Comparison of ENCODE assay signal across 2 cellular contexts in the genomic region with DNA sequence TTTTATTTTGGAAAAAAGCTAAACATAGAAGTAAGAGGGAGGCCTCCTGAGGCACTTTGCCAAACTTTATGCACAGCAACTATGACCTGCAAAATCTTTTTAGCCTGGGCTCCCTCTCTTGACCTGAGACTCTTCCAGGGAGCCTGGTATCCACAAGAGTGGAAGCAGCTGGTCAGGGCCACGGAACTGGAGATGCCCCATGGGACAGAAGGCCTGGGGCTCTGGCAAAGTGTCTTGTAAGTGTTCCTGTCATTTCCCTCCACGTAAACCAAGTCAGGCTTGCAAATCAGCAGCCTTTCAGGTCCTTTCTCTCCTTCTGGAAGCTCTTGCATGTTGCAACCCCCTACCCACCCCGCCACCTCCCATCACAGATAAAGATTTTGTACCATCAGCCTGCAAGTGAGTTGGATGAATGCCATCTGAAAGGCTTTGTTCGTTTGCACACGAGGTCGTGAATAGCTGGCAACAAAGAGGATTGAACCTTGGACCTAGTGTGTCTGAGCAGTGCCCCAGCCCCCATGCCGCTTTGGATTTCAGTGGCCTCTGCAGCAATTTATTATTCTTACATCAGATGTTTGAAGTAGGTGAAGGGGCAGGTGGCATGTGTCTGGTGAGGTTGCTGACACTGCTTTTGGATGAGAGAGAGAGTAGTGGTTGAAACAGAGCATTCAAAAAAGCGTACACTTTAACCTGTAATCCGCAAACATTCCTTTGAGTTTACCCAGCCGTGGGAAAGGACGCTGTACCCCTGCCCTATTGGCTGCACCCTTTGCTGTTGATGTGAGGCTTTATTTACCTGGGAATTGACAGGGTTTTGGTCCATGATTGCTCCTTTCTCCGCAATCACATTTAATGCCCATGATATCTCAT.
TF ChIP-seq lines count a peak whose summit lies in the region.

No MANE protein-coding gene starts in this region.

TF ChIP-seq in IMR-90, 13 proteins besides CTCF, POLR2A, EP300 and RAD21:
- TF ChIP-seq, protein P1, sequence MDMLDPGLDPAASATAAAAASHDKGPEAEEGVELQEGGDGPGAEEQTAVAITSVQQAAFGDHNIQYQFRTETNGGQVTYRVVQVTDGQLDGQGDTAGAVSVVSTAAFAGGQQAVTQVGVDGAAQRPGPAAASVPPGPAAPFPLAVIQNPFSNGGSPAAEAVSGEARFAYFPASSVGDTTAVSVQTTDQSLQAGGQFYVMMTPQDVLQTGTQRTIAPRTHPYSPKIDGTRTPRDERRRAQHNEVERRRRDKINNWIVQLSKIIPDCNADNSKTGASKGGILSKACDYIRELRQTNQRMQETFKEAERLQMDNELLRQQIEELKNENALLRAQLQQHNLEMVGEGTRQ (IDR thresholded peaks at IDR 0.05; ENCODE audit: low read depth, low read length), result no peak
- TF ChIP-seq SMC3 (IDR thresholded peaks at IDR 0.05; ENCODE audit: low read depth, low read length) (no peak), CHD1 (IDR thresholded peaks at IDR 0.05; ENCODE audit: low read depth, low read length) (no peak), MAFK (IDR thresholded peaks at IDR 0.05; ENCODE audit: low read depth, low read length) (no peak), NFE2L2 (IDR thresholded peaks at IDR 0.05; ENCODE audit: low read depth, low read length) (no peak), FOS (IDR thresholded peaks at IDR 0.05; ENCODE audit: low read depth, low read length) (no peak), RFX5 (IDR thresholded peaks at IDR 0.05; ENCODE audit: low read depth, low read length) (no peak), MAZ (IDR thresholded peaks at IDR 0.05; ENCODE audit: borderline replicate concordance, low read depth, low read length) (no peak), BHLHE40 (IDR thresholded peaks at IDR 0.05; ENCODE audit: low read depth, low read length) (no peak), RCOR1 (IDR thresholded peaks at IDR 0.05; ENCODE audit: insufficient replicate concordance, low read length) (no peak), CEBPB (IDR thresholded peaks at IDR 0.05; ENCODE audit: low read depth, low read length) (no peak), MXI1 (IDR thresholded peaks at IDR 0.05; ENCODE audit: borderline replicate concordance, low read depth, low read length) (no peak)
- TF ChIP-seq, protein P2, sequence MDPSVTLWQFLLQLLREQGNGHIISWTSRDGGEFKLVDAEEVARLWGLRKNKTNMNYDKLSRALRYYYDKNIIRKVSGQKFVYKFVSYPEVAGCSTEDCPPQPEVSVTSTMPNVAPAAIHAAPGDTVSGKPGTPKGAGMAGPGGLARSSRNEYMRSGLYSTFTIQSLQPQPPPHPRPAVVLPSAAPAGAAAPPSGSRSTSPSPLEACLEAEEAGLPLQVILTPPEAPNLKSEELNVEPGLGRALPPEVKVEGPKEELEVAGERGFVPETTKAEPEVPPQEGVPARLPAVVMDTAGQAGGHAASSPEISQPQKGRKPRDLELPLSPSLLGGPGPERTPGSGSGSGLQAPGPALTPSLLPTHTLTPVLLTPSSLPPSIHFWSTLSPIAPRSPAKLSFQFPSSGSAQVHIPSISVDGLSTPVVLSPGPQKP (IDR thresholded peaks at IDR 0.05; ENCODE audit: borderline replicate concordance, low read depth, low read length), result no peak

TF ChIP-seq in GM23338, 12 proteins besides CTCF, POLR2A, EP300 and RAD21:
- TF ChIP-seq, protein P3, sequence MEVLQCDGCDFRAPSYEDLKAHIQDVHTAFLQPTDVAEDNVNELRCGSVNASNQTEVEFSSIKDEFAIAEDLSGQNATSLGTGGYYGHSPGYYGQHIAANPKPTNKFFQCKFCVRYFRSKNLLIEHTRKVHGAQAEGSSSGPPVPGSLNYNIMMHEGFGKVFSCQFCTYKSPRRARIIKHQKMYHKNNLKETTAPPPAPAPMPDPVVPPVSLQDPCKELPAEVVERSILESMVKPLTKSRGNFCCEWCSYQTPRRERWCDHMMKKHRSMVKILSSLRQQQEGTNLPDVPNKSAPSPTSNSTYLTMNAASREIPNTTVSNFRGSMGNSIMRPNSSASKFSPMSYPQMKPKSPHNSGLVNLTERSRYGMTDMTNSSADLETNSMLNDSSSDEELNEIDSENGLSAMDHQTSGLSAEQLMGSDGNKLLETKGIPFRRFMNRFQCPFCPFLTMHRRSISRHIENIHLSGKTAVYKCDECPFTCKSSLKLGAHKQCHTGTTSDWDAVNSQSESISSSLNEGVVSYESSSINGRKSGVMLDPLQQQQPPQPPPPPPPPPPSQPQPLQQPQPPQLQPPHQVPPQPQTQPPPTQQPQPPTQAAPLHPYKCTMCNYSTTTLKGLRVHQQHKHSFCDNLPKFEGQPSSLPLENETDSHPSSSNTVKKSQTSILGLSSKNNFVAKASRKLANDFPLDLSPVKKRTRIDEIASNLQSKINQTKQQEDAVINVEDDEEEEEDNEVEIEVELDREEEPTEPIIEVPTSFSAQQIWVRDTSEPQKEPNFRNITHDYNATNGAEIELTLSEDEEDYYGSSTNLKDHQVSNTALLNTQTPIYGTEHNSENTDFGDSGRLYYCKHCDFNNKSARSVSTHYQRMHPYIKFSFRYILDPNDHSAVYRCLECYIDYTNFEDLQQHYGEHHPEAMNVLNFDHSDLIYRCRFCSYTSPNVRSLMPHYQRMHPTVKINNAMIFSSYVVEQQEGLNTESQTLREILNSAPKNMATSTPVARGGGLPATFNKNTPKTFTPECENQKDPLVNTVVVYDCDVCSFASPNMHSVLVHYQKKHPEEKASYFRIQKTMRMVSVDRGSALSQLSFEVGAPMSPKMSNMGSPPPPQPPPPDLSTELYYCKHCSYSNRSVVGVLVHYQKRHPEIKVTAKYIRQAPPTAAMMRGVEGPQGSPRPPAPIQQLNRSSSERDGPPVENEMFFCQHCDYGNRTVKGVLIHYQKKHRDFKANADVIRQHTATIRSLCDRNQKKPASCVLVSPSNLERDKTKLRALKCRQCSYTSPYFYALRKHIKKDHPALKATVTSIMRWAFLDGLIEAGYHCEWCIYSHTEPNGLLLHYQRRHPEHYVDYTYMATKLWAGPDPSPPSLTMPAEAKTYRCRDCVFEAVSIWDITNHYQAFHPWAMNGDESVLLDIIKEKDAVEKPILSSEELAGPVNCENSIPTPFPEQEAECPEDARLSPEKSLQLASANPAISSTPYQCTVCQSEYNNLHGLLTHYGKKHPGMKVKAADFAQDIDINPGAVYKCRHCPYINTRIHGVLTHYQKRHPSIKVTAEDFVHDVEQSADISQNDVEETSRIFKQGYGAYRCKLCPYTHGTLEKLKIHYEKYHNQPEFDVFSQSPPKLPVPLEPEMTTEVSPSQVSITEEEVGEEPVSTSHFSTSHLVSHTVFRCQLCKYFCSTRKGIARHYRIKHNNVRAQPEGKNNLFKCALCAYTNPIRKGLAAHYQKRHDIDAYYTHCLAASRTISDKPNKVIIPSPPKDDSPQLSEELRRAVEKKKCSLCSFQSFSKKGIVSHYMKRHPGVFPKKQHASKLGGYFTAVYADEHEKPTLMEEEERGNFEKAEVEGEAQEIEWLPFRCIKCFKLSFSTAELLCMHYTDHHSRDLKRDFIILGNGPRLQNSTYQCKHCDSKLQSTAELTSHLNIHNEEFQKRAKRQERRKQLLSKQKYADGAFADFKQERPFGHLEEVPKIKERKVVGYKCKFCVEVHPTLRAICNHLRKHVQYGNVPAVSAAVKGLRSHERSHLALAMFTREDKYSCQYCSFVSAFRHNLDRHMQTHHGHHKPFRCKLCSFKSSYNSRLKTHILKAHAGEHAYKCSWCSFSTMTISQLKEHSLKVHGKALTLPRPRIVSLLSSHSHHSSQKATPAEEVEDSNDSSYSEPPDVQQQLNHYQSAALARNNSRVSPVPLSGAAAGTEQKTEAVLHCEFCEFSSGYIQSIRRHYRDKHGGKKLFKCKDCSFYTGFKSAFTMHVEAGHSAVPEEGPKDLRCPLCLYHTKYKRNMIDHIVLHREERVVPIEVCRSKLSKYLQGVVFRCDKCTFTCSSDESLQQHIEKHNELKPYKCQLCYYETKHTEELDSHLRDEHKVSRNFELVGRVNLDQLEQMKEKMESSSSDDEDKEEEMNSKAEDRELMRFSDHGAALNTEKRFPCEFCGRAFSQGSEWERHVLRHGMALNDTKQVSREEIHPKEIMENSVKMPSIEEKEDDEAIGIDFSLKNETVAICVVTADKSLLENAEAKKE (CRISPR knock-in tag; IDR thresholded peaks at IDR 0.05), result no peak
- TF ChIP-seq, protein P4, sequence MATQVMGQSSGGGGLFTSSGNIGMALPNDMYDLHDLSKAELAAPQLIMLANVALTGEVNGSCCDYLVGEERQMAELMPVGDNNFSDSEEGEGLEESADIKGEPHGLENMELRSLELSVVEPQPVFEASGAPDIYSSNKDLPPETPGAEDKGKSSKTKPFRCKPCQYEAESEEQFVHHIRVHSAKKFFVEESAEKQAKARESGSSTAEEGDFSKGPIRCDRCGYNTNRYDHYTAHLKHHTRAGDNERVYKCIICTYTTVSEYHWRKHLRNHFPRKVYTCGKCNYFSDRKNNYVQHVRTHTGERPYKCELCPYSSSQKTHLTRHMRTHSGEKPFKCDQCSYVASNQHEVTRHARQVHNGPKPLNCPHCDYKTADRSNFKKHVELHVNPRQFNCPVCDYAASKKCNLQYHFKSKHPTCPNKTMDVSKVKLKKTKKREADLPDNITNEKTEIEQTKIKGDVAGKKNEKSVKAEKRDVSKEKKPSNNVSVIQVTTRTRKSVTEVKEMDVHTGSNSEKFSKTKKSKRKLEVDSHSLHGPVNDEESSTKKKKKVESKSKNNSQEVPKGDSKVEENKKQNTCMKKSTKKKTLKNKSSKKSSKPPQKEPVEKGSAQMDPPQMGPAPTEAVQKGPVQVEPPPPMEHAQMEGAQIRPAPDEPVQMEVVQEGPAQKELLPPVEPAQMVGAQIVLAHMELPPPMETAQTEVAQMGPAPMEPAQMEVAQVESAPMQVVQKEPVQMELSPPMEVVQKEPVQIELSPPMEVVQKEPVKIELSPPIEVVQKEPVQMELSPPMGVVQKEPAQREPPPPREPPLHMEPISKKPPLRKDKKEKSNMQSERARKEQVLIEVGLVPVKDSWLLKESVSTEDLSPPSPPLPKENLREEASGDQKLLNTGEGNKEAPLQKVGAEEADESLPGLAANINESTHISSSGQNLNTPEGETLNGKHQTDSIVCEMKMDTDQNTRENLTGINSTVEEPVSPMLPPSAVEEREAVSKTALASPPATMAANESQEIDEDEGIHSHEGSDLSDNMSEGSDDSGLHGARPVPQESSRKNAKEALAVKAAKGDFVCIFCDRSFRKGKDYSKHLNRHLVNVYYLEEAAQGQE (IDR thresholded peaks at IDR 0.05; ENCODE audit: unreplicated experiment), result no peak
- TF ChIP-seq POLR2AphosphoS5 (IDR thresholded peaks at IDR 0.05; ENCODE audit: low read depth), result no peak
- TF ChIP-seq EZH2 (IDR thresholded peaks at IDR 0.05; ENCODE audit: low read depth, unreplicated experiment), result no peak
- TF ChIP-seq, protein P5, sequence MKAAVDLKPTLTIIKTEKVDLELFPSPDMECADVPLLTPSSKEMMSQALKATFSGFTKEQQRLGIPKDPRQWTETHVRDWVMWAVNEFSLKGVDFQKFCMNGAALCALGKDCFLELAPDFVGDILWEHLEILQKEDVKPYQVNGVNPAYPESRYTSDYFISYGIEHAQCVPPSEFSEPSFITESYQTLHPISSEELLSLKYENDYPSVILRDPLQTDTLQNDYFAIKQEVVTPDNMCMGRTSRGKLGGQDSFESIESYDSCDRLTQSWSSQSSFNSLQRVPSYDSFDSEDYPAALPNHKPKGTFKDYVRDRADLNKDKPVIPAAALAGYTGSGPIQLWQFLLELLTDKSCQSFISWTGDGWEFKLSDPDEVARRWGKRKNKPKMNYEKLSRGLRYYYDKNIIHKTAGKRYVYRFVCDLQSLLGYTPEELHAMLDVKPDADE (IDR thresholded peaks at IDR 0.05), result no peak
- no peak for TF ChIP-seq ZNF114 (CRISPR knock-in tag; IDR thresholded peaks at IDR 0.05)
- TF ChIP-seq STAT1 (IDR thresholded peaks at IDR 0.05; ENCODE audit: unreplicated experiment), result no peak
- TF ChIP-seq EZH2phosphoT487 (IDR thresholded peaks at IDR 0.05; ENCODE audit: unreplicated experiment), result no peak
- TF ChIP-seq NANOG (IDR thresholded peaks at IDR 0.05; ENCODE audit: borderline replicate concordance), result no peak
- no peak for TF ChIP-seq CREB1 (CRISPR knock-in tag; IDR thresholded peaks at IDR 0.05; ENCODE audit: low read depth)
- TF ChIP-seq JUNB (IDR thresholded peaks at IDR 0.05; ENCODE audit: unreplicated experiment), result no peak
- TF ChIP-seq ZNF331 (CRISPR knock-in tag; IDR thresholded peaks at IDR 0.05; ENCODE audit: low read depth), result no peak
